ENCODE assay signal across 10 cellular contexts in the genomic region with DNA sequence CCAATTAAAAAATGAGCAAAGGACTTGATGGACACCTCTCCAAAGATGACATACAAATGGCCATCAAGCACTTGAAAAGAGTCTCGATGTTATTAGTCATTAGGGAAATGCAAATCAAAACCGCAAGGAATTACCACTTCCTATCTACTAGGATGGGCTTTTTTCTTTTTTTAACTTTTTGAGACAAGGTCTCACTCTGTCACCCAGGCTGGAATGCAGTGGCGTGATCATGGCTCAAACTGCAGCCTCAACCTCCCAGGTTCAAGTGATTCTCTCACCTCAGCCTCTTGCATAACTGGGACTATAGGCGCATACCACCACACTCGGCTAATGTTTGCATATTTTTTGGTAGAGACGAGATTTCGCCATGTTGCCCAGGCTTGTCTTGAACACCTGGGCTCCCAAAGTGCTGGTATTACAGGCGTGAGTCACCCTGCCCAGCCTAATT.
DNase-seq lines count a peak whose midpoint lies in the region; ATAC-seq and TF ChIP-seq lines count a peak whose summit lies in the region.
"Had no signal": no experiment of that assay in that cellular context is flagged by ENCODE, and none has a peak within 500 bp of the region (broad histone marks: within the 10 kb centered on the region; RNA-seq: fewer than 3 reads in every experiment).

No MANE protein-coding gene starts in this region.

- no peak overlapping the region for H3K4me3 ChIP-seq in GM06990 (replicated peaks; ENCODE audit: low read depth, low read length)

- no peak for TF ChIP-seq CTCF in GM06990 (IDR thresholded peaks at IDR 0.05; ENCODE audit: insufficient read depth, low read length, poor library complexity, severe bottlenecking)

- DNase-seq in GM06990 (ENCODE audit: extremely low read depth, insufficient read length) (peak; percentile 35), SW480 (ENCODE audit: low spot score) (peak; percentile 73), DMS53 treated with DMSO at 0.1 percent for 48 hours (lab: John Stamatoyannopoulos, UW; ENCODE audit: unreplicated experiment) (no peak), cortex of kidney (lab: John Stamatoyannopoulos, UW) (no peak)
- no peak for DNase-seq in stimulated activated CD4-positive, alpha-beta T cell treated with anti-CD3 and anti-CD28 coated beads, Interleukin-2, amount 100 ng/mL, for 48 hours
- DNase-seq: CD8-positive, alpha-beta T cell; Right ventricle myocardium superior had no signal

- ATAC-seq in GM21381 (IDR thresholded peaks at IDR 0.05; ENCODE audit: unreplicated experiment) (peak; percentile 80), HG03354 (IDR thresholded peaks at IDR 0.05; ENCODE audit: poor library complexity, severe bottlenecking, unreplicated experiment) (peak; percentile 65), GM19455 (IDR thresholded peaks at IDR 0.05; ENCODE audit: unreplicated experiment) (no peak)
- ATAC-seq: CD8-positive, alpha-beta T cell had no signal

- no peaks in the 10 kb centered on the region for H3K36me3 ChIP-seq in GM06990 (ENCODE audit: control insufficient read depth, insufficient read depth, low read length)

- no peaks in the 10 kb centered on the region for H3K27me3 ChIP-seq in GM06990 (replicated peaks; ENCODE audit: control insufficient read depth, insufficient read depth, low read length)

Comparison
In these comparisons a context has a peak if more than half of its experiments do, and no peak if none do; other contexts are left out.
1. DNase-seq: peak in GM06990 (single experiment) and SW480 (single experiment); none in DMS53 treated with DMSO at 0.1 percent for 48 hours (single experiment), cortex of kidney (single experiment) and stimulated activated CD4-positive, alpha-beta T cell treated with anti-CD3 and anti-CD28 coated beads, Interleukin-2, amount 100 ng/mL, for 48 hours (0 of 2).